ENCODE assay signal across 15 cellular contexts in the genomic region with DNA sequence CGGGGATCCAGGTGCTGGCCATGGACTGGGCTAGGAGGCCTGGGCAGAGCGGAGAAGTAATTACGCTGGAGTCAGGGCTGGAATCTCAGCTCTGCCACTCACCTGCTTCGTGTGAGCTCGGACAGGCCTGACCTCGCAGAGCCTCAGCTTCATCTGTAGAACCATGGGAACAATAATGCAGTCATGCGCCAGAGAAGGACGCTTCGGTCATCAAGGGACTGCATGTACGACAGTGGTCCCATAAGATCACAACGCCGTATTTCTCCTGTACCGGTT.
"Had no signal": no experiment of that assay in that cellular context is flagged by ENCODE, and none has a peak within 500 bp of the region (broad histone marks: within the 10 kb centered on the region; RNA-seq: fewer than 3 reads in every experiment).

No MANE protein-coding gene starts in this region.

- H3K9me3 Mint-ChIP-seq: activated T-helper 1 cell treated with anti-CD3 and anti-CD28 coated beads, Interleukin-12 subunit alpha, Interleukin-12 subunit beta, Interleukin-2, Interleukin-4 antibody, amounts not matched to agents 30 ng/mL and 10 ng/mL and 1 ng/mL, durations not matched to agents 14 hours and 24 hours and 36 hours had no signal

- ATAC-seq: gastroesophageal sphincter; left ventricle myocardium superior; stimulated activated naive CD8-positive, alpha-beta T cell treated with anti-CD3 and anti-CD28 coated beads, Interleukin-15, Interleukin-2, amounts not matched to agents 100 U/mL and 50 U/mL, for 24 hours had no signal

- DNase-seq: activated CD4-positive, alpha-beta T cell treated with anti-CD3 and anti-CD28 coated beads for 4 hours; activated naive CD4-positive, alpha-beta T cell; central memory CD4-positive, alpha-beta T cell; cortex of kidney; effector CD8-positive, alpha-beta T cell; kidney; left ventricle myocardium superior; ovary; stimulated activated CD4-positive, alpha-beta T cell treated with anti-CD3 and anti-CD28 coated beads, Interleukin-2, amount 100 ng/mL, for 48 hours; stimulated activated naive CD8-positive, alpha-beta T cell treated with anti-CD3 and anti-CD28 coated beads, Interleukin-15, Interleukin-2, amounts not matched to agents 100 U/mL and 50 U/mL, for 24 hours; T-helper 9 cell had no signal

- H3K27me3 ChIP-seq: gastroesophageal sphincter, ovary had no signal

- H3K36me3 ChIP-seq: gastroesophageal sphincter, ovary, suprapubic skin, WERI-Rb-1 had no signal

- H3K9me3 ChIP-seq: gastroesophageal sphincter, ovary, suprapubic skin had no signal

- H3K4me3 ChIP-seq: gastroesophageal sphincter, ovary, suprapubic skin had no signal

- H3K27ac ChIP-seq: gastroesophageal sphincter, ovary, suprapubic skin, WERI-Rb-1 had no signal
